10 cellular contexts compared by ENCODE assay signal in the genomic region with DNA sequence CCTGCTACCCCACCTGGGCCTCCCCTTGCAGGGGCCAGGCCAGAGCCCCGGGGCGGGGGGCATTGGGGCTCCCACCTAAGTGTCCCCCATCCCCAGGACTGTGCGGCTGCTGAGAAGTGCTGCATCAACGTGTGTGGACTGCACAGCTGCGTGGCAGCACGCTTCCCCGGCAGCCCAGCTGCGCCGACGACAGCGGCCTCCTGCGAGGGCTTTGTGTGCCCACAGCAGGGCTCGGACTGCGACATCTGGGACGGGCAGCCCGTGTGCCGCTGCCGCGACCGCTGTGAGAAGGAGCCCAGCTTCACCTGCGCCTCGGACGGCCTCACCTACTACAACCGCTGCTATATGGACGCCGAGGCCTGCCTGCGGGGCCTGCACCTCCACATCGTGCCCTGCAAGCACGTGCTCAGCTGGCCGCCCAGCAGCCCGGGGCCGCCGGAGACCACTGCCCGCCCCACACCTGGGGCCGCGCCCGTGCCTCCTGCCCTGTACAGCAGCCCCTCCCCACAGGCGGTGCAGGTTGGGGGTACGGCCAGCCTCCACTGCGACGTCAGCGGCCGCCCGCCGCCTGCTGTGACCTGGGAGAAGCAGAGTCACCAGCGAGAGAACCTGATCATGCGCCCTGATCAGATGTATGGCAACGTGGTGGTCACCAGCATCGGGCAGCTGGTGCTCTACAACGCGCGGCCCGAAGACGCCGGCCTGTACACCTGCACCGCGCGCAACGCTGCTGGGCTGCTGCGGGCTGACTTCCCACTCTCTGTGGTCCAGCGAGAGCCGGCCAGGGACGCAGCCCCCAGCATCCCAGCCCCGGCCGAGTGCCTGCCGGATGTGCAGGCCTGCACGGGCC.
"Had no signal": no experiment of that assay in that cellular context is flagged by ENCODE, and none has a peak within 500 bp of the region (broad histone marks: within the 10 kb centered on the region; RNA-seq: fewer than 3 reads in every experiment).

No MANE protein-coding gene starts in this region.

- H2AFZ ChIP-seq: parathyroid adenoma had no signal

- H3K27me3 ChIP-seq: ascending aorta, esophagus squamous epithelium, right atrium auricular region had no signal

- H3K27ac ChIP-seq: ascending aorta, esophagus squamous epithelium, left lung, parathyroid adenoma, right atrium auricular region had no signal

- H3K4me1 ChIP-seq: parathyroid adenoma had no signal

- DNase-seq: activated CD4-positive, alpha-beta memory T cell treated with anti-CD3 and anti-CD28 coated beads for 36 hours; activated naive CD8-positive, alpha-beta T cell treated with anti-CD3 and anti-CD28 coated beads, Interleukin-2, amount 10 ng/mL, durations not matched to agents 7 days and 5 days; esophagus squamous epithelium; foreskin fibroblast; left lung; small intestine; T-helper 9 cell had no signal

- H3K9ac ChIP-seq: parathyroid adenoma had no signal

- H3K4me3 ChIP-seq: ascending aorta, esophagus squamous epithelium, left lung, right atrium auricular region had no signal

- H3K9me3 ChIP-seq: ascending aorta, esophagus squamous epithelium, left lung, right atrium auricular region had no signal
